Comparison of ENCODE assay signal across 1 cellular context in genomic region chr9:132984202-132985062, GRCh38.
TF ChIP-seq lines count a peak whose summit lies in the region.

No MANE protein-coding gene starts in this region.

TF ChIP-seq in K562, 482 proteins besides CTCF, POLR2A, EP300 and RAD21 (continued from another document and continues in another):
- no peak for TF ChIP-seq ZNF277 (CRISPR knock-in tag; IDR thresholded peaks at IDR 0.05; ENCODE audit: borderline replicate concordance)
- no peak for TF ChIP-seq MXI1 (IDR thresholded peaks at IDR 0.05; ENCODE audit: low read depth, low read length)
- TF ChIP-seq ARID3A (IDR thresholded peaks at IDR 0.05; ENCODE audit: borderline replicate concordance, low read depth, low read length), result no peak
- peak; percentile 50; the same call in 1 of the 2 replicates for TF ChIP-seq CC2D1A (IDR thresholded peaks at IDR 0.05)
- no peak for TF ChIP-seq SMAD2 (IDR thresholded peaks at IDR 0.05; ENCODE audit: low read depth, low read length)
- TF ChIP-seq TFE3 (CRISPR knock-in tag; IDR thresholded peaks at IDR 0.05), result no peak
- TF ChIP-seq CHD2 (IDR thresholded peaks at IDR 0.05; ENCODE audit: low read depth, low read length), result no peak
- no peak for TF ChIP-seq GABPA (tag; conservative IDR thresholded peaks at IDR 0.05; ENCODE audit: low read depth)
- TF ChIP-seq ZFP36 (IDR thresholded peaks at IDR 0.05; ENCODE audit: low read depth, low read length, partially characterized antibody), result peak; percentile 44
- TF ChIP-seq ZC3H8 (IDR thresholded peaks at IDR 0.05), result no peak
- TF ChIP-seq ZFP1 (CRISPR knock-in tag; IDR thresholded peaks at IDR 0.05), result no peak
- TF ChIP-seq ZNF384 (IDR thresholded peaks at IDR 0.05; ENCODE audit: low read depth, low read length), result no peak
- TF ChIP-seq RBM15 (IDR thresholded peaks at IDR 0.05; ENCODE audit: insufficient read depth, low read length), result no peak
- peak; percentile 75 for TF ChIP-seq MBD2 (IDR thresholded peaks at IDR 0.05; ENCODE audit: borderline replicate concordance, low read depth)
- no peak for TF ChIP-seq GMEB1 (CRISPR knock-in tag; IDR thresholded peaks at IDR 0.05)
- TF ChIP-seq ATF7 (IDR thresholded peaks at IDR 0.05), result no peak
- peak; percentile 51; the same call in 1 of the 2 replicates for TF ChIP-seq SMARCA5 (IDR thresholded peaks at IDR 0.05)
- TF ChIP-seq ZSCAN32 (CRISPR knock-in tag; IDR thresholded peaks at IDR 0.05), result no peak
- TF ChIP-seq ZNF740 (CRISPR knock-in tag; IDR thresholded peaks at IDR 0.05), result no peak; the same call in none of the 2 replicates
- TF ChIP-seq ZNF740 (tag; IDR thresholded peaks at IDR 0.05), result peak in 1 of 2 experiments; percentile 66; a peak in 2 of 4 replicates
- TF ChIP-seq SMAD4 (CRISPR knock-in tag; conservative IDR thresholded peaks at IDR 0.05), result no peak; the same call in none of the 2 replicates
- TF ChIP-seq PATZ1 (CRISPR knock-in tag; IDR thresholded peaks at IDR 0.05; ENCODE audit: borderline replicate concordance), result no peak
- TF ChIP-seq POLR2B (IDR thresholded peaks at IDR 0.05; ENCODE audit: low read depth, partially characterized antibody), result no peak
- TF ChIP-seq ELK1 (CRISPR knock-in tag; IDR thresholded peaks at IDR 0.05), result no peak
- 0 out of 2 replicates have a peak, but pooled peaks have one; percentile 22 for TF ChIP-seq ZNF311 (CRISPR knock-in tag; IDR thresholded peaks at IDR 0.05)
- no peak for TF ChIP-seq MGA (IDR thresholded peaks at IDR 0.05)
- TF ChIP-seq ZNF507 (tag; conservative IDR thresholded peaks at IDR 0.05), result no peak
- TF ChIP-seq PTBP1 (IDR thresholded peaks at IDR 0.05; ENCODE audit: low read depth, low read length), result no peak
- TF ChIP-seq ZNF146 (CRISPR knock-in tag; IDR thresholded peaks at IDR 0.05; ENCODE audit: unreplicated experiment), result no peak
- no peak for TF ChIP-seq NR0B1 (IDR thresholded peaks at IDR 0.05; ENCODE audit: partially characterized antibody)
- TF ChIP-seq HMGN3 (IDR thresholded peaks at IDR 0.05; ENCODE audit: borderline replicate concordance, extremely low read depth, insufficient read length, low read depth, low read length), result peak; percentile 63
- no peak for TF ChIP-seq FOS (IDR thresholded peaks at IDR 0.05; ENCODE audit: extremely low read depth, insufficient read length)
- peak; percentile 88 for TF ChIP-seq DPF2 (IDR thresholded peaks at IDR 0.05)
- peak in 2 of 3 experiments; percentile 44 to 78 for TF ChIP-seq YY1 (IDR thresholded peaks at IDR 0.05; ENCODE audit: borderline replicate concordance in 1 of 3, control insufficient read depth in 1 of 3, extremely low read depth in 1 of 3, insufficient read depth in 3 of 3, insufficient read length in 1 of 3, insufficient replicate concordance in 2 of 3, low read depth in 1 of 3, low read length in 2 of 3)
